Comparison of ENCODE assay signal across 8 cellular contexts in the genomic region with DNA sequence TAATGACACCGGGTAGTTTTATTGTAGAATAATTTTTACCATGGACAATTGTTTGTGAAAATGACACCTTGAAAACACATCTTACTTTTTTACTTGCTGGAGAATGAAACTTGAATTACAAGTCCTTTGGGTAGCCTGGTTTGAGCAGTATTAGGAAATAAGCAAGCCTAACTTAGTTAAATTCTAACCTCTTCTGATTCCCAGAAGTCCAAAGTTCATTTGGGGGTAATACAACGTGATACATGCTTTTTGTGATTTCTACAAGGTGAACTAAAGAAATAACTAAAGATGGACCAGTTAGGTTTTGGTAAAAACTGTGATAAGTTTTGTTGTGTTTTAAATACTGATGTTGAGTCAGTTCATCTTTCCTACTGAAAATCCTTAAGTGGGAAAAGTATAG.
DNase-seq lines count a peak whose midpoint lies in the region; ATAC-seq, FAIRE-seq and TF ChIP-seq lines count a peak whose summit lies in the region.

No MANE protein-coding gene starts in this region.

- TF ChIP-seq CTCF in HepG2 (CRISPR knock-in tag; IDR thresholded peaks at IDR 0.05) (no peak), stomach (IDR thresholded peaks at IDR 0.05) (no peak)

- H3K27ac Mint-ChIP-seq in T-helper 2 cell treated with Interferon-gamma antibody and Interleukin-4, amounts not matched to agents 5 μg/mL and 100 μg/mL, for 36 hours: peak overlapping the region; percentile 84

- no peak for ATAC-seq in HepG2
- ATAC-seq in HG02870 (IDR thresholded peaks at IDR 0.05; ENCODE audit: unreplicated experiment): no peak
- no peak for ATAC-seq in HG03457 (IDR thresholded peaks at IDR 0.05; ENCODE audit: unreplicated experiment)
- no peak for ATAC-seq in HG03521 (IDR thresholded peaks at IDR 0.05; ENCODE audit: unreplicated experiment)

- H3K9me3 ChIP-seq in adipocyte (ENCODE audit: control insufficient read depth, low read length) (no peaks in the 10 kb centered on the region), HepG2 (ENCODE audit: low read length) (no peaks in the 10 kb centered on the region), stomach (no peaks in the 10 kb centered on the region)

- in situ Hi-C loops in HepG2 (cut with HindIII; ENCODE audit: extremely low pct_ligation_motif_present, low pct_unique_long_range_greater_than_20kb): loop anchor here (10.0 kb wide), 1 partner anchor 91 kb away; no protein-coding TSS in a partner anchor

- H3K27me3 ChIP-seq in adipocyte (replicated peaks; ENCODE audit: control insufficient read depth, insufficient read depth, low read length): no peaks in the 10 kb centered on the region
- H3K27me3 ChIP-seq in HepG2 (ENCODE audit: control insufficient read depth in 1 of 2, insufficient read depth in 2 of 2, low read length in 2 of 2): no peaks in the 10 kb centered on the region
- H3K27me3 ChIP-seq in stomach: no peaks in the 10 kb centered on the region

- WGBS in HepG2 (ENCODE audit: low lambda C conversion rate): 0% methylated on average over 2 of the region's 2 CpGs
- 29 to 38% (median 32%) methylated on average over 2 of the region's 2 CpGs for WGBS in stomach, 5 donors

- POLR2A ChIA-PET in HepG2 (lab: Yijun Ruan, JAX): interaction anchor here (3.4 to 14.6 kb wide), 3 partner anchors 13 to 28 kb away, joined by 33 to 320 read pairs (median 43); no protein-coding TSS in a partner anchor

- H3K9me3 Mint-ChIP-seq in T-helper 2 cell treated with Interferon-gamma antibody and Interleukin-4, amounts not matched to agents 5 μg/mL and 100 μg/mL, for 36 hours: no peaks in the 10 kb centered on the region

- TF ChIP-seq POLR2A in HepG2 (IDR thresholded peaks at IDR 0.05; ENCODE audit: insufficient read depth in 1 of 2, low read depth in 2 of 2, low read length in 2 of 2) (no peak), stomach (IDR thresholded peaks at IDR 0.05) (no peak)

- FAIRE-seq in HepG2 (lab: Jason Lieb, UNC): peak; percentile 67

- H2AFZ ChIP-seq in HepG2 (ENCODE audit: low read length): no peak overlapping the region

- H3K36me3 ChIP-seq in adipocyte (ENCODE audit: control insufficient read depth, insufficient read depth, low read length, severe bottlenecking) (peaks cover 33% of the 10 kb centered on the region), HepG2 (replicated peaks in 1 of 2; ENCODE audit: control insufficient read depth in 1 of 2, insufficient read depth in 2 of 2, low read length in 2 of 2) (peaks cover 4 to 21% of the 10 kb centered on the region in 2 experiments), stomach (peaks cover 4 to 6% (median 5%) of the 10 kb centered on the region in 4 donors)

- H3K36me3 Mint-ChIP-seq in T-helper 2 cell treated with Interferon-gamma antibody and Interleukin-4, amounts not matched to agents 5 μg/mL and 100 μg/mL, for 36 hours (ENCODE audit: low read depth): peaks cover 11% of the 10 kb centered on the region

- peaks cover 59% of the 10 kb centered on the region for H3K4me1 ChIP-seq in adipocyte (ENCODE audit: control insufficient read depth, insufficient read depth, low read length)
- H3K4me1 ChIP-seq in HepG2 (ENCODE audit: insufficient read depth, low read length): peaks cover 84% of the 10 kb centered on the region
- H3K4me1 ChIP-seq in stomach: peaks cover 13 to 66% (median 35%) of the 10 kb centered on the region in 4 donors

- peaks cover 22% of the 10 kb centered on the region for H3K4me1 Mint-ChIP-seq in T-helper 2 cell treated with Interferon-gamma antibody and Interleukin-4, amounts not matched to agents 5 μg/mL and 100 μg/mL, for 36 hours (ENCODE audit: low read depth)

- peak overlapping the region; percentile 78 for H3K4me2 ChIP-seq in HepG2 (ENCODE audit: low read depth, low read length)

- no TSS peak for BruUV-seq in HepG2 (replicated peaks; lab: Mats Ljungman, UMichigan)

- H3K27me3 Mint-ChIP-seq in T-helper 2 cell treated with Interferon-gamma antibody and Interleukin-4, amounts not matched to agents 5 μg/mL and 100 μg/mL, for 36 hours (ENCODE audit: low read depth): peaks cover 10% of the 10 kb centered on the region

- intact Hi-C loops in HepG2 (cut with micrococcal nuclease; ENCODE audit: unreplicated experiment) (loop anchor here (1.0 to 5.0 kb wide), 4 partner anchors 23 to 92 kb away; no protein-coding TSS in a partner anchor), stomach (cut with DNase I; ENCODE audit: low total_unique reads) (no loop called here)

- TF ChIP-seq RAD21 in HepG2 (CRISPR knock-in tag; IDR thresholded peaks at IDR 0.05): no peak

- H4K20me1 ChIP-seq in HepG2 (ENCODE audit: insufficient read depth, low read length): no peaks in the 10 kb centered on the region; the same call in 1 of the 2 replicates

- H3K27ac ChIP-seq in HepG2 (ENCODE audit: extremely low read length, insufficient read depth, low read length) (peak overlapping the region; percentile 83), stomach (peak overlapping the region in 4 of 5 donors; percentile 75 to 89 (median 82))

- peak overlapping the region; percentile 89 for H3K9ac ChIP-seq in adipocyte (ENCODE audit: low read length)
- H3K9ac ChIP-seq in HepG2 (ENCODE audit: insufficient read depth, low read depth, low read length): peak overlapping the region; percentile 81

- TF ChIP-seq EP300 in HepG2 (IDR thresholded peaks at IDR 0.05; ENCODE audit: low read depth in 2 of 2, low read length in 2 of 2) (peak in 1 of 2 experiments; percentile 42; a peak in 1 of 4 replicates), HepG2 (CRISPR knock-in tag; IDR thresholded peaks at IDR 0.05; ENCODE audit: borderline replicate concordance) (no peak), stomach (IDR thresholded peaks at IDR 0.05) (no peak)

- H3K79me2 ChIP-seq in HepG2 (ENCODE audit: insufficient read depth, low read length): peaks cover 92% of the 10 kb centered on the region

- peak overlapping the region; percentile 90 for H3K4me3 Mint-ChIP-seq in T-helper 2 cell treated with Interferon-gamma antibody and Interleukin-4, amounts not matched to agents 5 μg/mL and 100 μg/mL, for 36 hours

- CTCF ChIA-PET in HepG2 (lab: Yijun Ruan, JAX; ENCODE audit: low intra/inter-chr PET ratio, low total read pairs): interaction anchor here (1.2 kb wide), 1 partner anchor 93 kb away, joined by 3 read pairs; no protein-coding TSS in a partner anchor

- H3K4me3 ChIP-seq in adipocyte (ENCODE audit: low read length) (peak overlapping the region; percentile 81), HepG2 (replicated peaks in 1 of 3; ENCODE audit: insufficient read depth in 1 of 3, low read depth in 2 of 3, low read length in 3 of 3) (peak overlapping the region; percentile 44 to 74 (median 46); a peak in 4 of 6 replicates), stomach (peak overlapping the region in 3 of 4 donors; percentile 54 to 65 (median 62))

- DNase-seq in T-helper 2 cell treated with Interferon-gamma antibody and Interleukin-4, amounts not matched to agents 5 μg/mL and 100 μg/mL, for 36 hours (ENCODE audit: low spot score): no peak
- no peak for DNase-seq in T-helper 2 cell
- DNase-seq in adipocyte (ENCODE audit: low read depth): no peak
- DNase-seq in HepG2 (ENCODE audit: low spot score): peak; percentile 86
- DNase-seq in stomach: no peak

TF ChIP-seq in HepG2, 621 proteins besides CTCF, POLR2A, EP300 and RAD21 (continues in another document):
- TF ChIP-seq KLF15 (CRISPR knock-in tag; IDR thresholded peaks at IDR 0.05; ENCODE audit: borderline replicate concordance) (no peak), NFATC3 (CRISPR knock-in tag; IDR thresholded peaks at IDR 0.05) (no peak), ZNF564 (CRISPR knock-in tag; IDR thresholded peaks at IDR 0.05) (no peak), GFI1 (CRISPR knock-in tag; IDR thresholded peaks at IDR 0.05; ENCODE audit: borderline replicate concordance) (no peak), HNRNPK (IDR thresholded peaks at IDR 0.05; ENCODE audit: low read depth, low read length, poor library complexity, severe bottlenecking) (no peak), POLR2AphosphoS5 (IDR thresholded peaks at IDR 0.05; ENCODE audit: low read depth, low read length) (peak; percentile 59; the same call in 1 of the 2 replicates), YEATS2 (CRISPR knock-in tag; IDR thresholded peaks at IDR 0.05; ENCODE audit: borderline replicate concordance) (no peak), ZNF547 (CRISPR knock-in tag; IDR thresholded peaks at IDR 0.05) (no peak), CREM (IDR thresholded peaks at IDR 0.05) (peak; percentile 16; the same call in 1 of the 2 replicates), CREM (CRISPR knock-in tag; IDR thresholded peaks at IDR 0.05) (no peak)
- TF ChIP-seq, protein P1, sequence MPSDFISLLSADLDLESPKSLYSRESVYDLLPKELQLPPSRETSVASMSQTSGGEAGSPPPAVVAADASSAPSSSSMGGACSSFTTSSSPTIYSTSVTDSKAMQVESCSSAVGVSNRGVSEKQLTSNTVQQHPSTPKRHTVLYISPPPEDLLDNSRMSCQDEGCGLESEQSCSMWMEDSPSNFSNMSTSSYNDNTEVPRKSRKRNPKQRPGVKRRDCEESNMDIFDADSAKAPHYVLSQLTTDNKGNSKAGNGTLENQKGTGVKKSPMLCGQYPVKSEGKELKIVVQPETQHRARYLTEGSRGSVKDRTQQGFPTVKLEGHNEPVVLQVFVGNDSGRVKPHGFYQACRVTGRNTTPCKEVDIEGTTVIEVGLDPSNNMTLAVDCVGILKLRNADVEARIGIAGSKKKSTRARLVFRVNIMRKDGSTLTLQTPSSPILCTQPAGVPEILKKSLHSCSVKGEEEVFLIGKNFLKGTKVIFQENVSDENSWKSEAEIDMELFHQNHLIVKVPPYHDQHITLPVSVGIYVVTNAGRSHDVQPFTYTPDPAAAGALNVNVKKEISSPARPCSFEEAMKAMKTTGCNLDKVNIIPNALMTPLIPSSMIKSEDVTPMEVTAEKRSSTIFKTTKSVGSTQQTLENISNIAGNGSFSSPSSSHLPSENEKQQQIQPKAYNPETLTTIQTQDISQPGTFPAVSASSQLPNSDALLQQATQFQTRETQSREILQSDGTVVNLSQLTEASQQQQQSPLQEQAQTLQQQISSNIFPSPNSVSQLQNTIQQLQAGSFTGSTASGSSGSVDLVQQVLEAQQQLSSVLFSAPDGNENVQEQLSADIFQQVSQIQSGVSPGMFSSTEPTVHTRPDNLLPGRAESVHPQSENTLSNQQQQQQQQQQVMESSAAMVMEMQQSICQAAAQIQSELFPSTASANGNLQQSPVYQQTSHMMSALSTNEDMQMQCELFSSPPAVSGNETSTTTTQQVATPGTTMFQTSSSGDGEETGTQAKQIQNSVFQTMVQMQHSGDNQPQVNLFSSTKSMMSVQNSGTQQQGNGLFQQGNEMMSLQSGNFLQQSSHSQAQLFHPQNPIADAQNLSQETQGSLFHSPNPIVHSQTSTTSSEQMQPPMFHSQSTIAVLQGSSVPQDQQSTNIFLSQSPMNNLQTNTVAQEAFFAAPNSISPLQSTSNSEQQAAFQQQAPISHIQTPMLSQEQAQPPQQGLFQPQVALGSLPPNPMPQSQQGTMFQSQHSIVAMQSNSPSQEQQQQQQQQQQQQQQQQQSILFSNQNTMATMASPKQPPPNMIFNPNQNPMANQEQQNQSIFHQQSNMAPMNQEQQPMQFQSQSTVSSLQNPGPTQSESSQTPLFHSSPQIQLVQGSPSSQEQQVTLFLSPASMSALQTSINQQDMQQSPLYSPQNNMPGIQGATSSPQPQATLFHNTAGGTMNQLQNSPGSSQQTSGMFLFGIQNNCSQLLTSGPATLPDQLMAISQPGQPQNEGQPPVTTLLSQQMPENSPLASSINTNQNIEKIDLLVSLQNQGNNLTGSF (CRISPR knock-in tag; IDR thresholded peaks at IDR 0.05): no peak
